ENCODE assay signal across 10 cellular contexts in genomic region chr3:35440826-35441225, GRCh38.
"Had no signal": no experiment of that assay in that cellular context is flagged by ENCODE, and none has a peak within 500 bp of the region (broad histone marks: within the 10 kb centered on the region; RNA-seq: fewer than 3 reads in every experiment).

No MANE protein-coding gene starts in this region.

- H3K4me1 ChIP-seq: HAP-1 had no signal

- H3K9ac ChIP-seq: GM23248 had no signal

- H3K9me3 ChIP-seq: HAP-1 had no signal

- DNase-seq: GM23248, GOT3, H7, HFFc6, IMR-90, KG1 had no signal

- H3K36me3 ChIP-seq: HAP-1 had no signal

- H2AFZ ChIP-seq: GM23248 had no signal

- H3K27ac ChIP-seq: GM23248, HL-60 had no signal

- H3K4me3 ChIP-seq: GM23248, HAP-1, K562 had no signal

- ATAC-seq: HCT116, K562 had no signal
